ENCODE assay signal across 8 cellular contexts in the genomic region with DNA sequence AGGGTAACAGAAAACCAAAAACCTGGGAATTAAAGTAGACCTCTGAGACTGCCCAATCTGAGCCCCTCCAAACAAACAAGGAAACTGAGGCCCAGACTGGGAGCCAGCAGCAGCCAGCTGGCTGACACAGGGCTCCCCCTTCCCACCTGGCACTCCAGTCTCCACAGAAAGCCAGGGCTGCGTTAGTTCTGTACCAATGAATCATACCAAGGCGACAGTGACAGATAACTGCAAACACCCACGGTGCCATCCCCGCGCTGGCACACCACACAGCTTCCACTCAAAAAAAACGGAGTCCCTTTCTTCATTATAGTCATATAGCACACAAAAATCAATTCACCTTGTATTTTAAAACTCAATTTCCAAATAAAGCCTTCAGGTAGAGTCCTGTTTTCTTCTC. TPM values are rescaled to one million over a fixed set of nuclear protein-coding genes. Genes with fewer than 3 reads are reported as not detected.
DNase-seq lines count a peak whose midpoint lies in the region; ATAC-seq, FAIRE-seq and TF ChIP-seq lines count a peak whose summit lies in the region.

No MANE protein-coding gene starts in this region.

- no peaks in the 10 kb centered on the region for H3K27me3 Mint-ChIP-seq in activated CD8-positive, alpha-beta T cell treated with anti-CD3 and anti-CD28 coated beads for 36 hours
- H3K27me3 Mint-ChIP-seq in glutamatergic neuron (ENCODE audit: unreplicated experiment) = peaks cover 6% of the 10 kb centered on the region

- CTCF ChIA-PET in activated CD8-positive, alpha-beta T cell treated with anti-CD3 and anti-CD28 coated beads for 36 hours (lab: Charles Lee) = interaction anchor here (0.9 to 2.6 kb wide), 3 partner anchors 24 to 70 kb away, joined by 3 to 12 read pairs (median 3); no protein-coding TSS in a partner anchor

- peaks cover 2% of the 10 kb centered on the region for H3K36me3 Mint-ChIP-seq in activated CD8-positive, alpha-beta T cell treated with anti-CD3 and anti-CD28 coated beads for 36 hours (ENCODE audit: low read depth)
- H3K36me3 Mint-ChIP-seq in glutamatergic neuron (ENCODE audit: unreplicated experiment) = no peaks in the 10 kb centered on the region

- no peak for FAIRE-seq in small intestine (lab: Jason Lieb, UNC)

- H3K4me3 ChIP-seq in HAP-1 = peak overlapping the region; percentile 77
- peak overlapping the region in 1 of 2 donors; percentile 63 for H3K4me3 ChIP-seq in small intestine (ENCODE audit: low read depth in 1 of 2, low read length in 2 of 2)

- intact Hi-C loops in activated CD8-positive, alpha-beta T cell treated with anti-CD3 and anti-CD28 coated beads for 36 hours (cut with micrococcal nuclease) = no loop called here

- in situ Hi-C loops in HAP-1 (cut with MboI; ENCODE audit: low sequenced_read_pairs) = no loop called here

- no peaks in the 10 kb centered on the region for H3K27me3 ChIP-seq in HAP-1 (ENCODE audit: low read depth)
- H3K27me3 ChIP-seq in small intestine (ENCODE audit: control insufficient read depth in 2 of 2, insufficient read depth in 2 of 2, low read length in 2 of 2) = no peaks in the 10 kb centered on the region

- no peak for ATAC-seq in activated CD8-positive, alpha-beta T cell treated with anti-CD3 and anti-CD28 coated beads for 36 hours
- no peak for ATAC-seq in GM18511 (IDR thresholded peaks at IDR 0.05; ENCODE audit: unreplicated experiment)
- ATAC-seq in HG03196 (IDR thresholded peaks at IDR 0.05; ENCODE audit: unreplicated experiment) = no peak
- no peak for ATAC-seq in GM21717 (IDR thresholded peaks at IDR 0.05; ENCODE audit: unreplicated experiment)

- H3K4me3 Mint-ChIP-seq in activated CD8-positive, alpha-beta T cell treated with anti-CD3 and anti-CD28 coated beads for 36 hours = peak overlapping the region; percentile 83
- peak overlapping the region; percentile 88 for H3K4me3 Mint-ChIP-seq in glutamatergic neuron (ENCODE audit: unreplicated experiment)

- no peak for TF ChIP-seq CTCF in activated CD8-positive, alpha-beta T cell treated with anti-CD3 and anti-CD28 coated beads for 36 hours (IDR thresholded peaks at IDR 0.05)
- TF ChIP-seq CTCF in glutamatergic neuron (IDR thresholded peaks at IDR 0.05; ENCODE audit: partially characterized antibody, unreplicated experiment) = no peak
- no peak for TF ChIP-seq CTCF in GM10266 (IDR thresholded peaks at IDR 0.05; ENCODE audit: control insufficient read depth, insufficient read depth, low read depth, missing control alignments)

- H3K9me3 ChIP-seq in HAP-1 (no peaks in the 10 kb centered on the region), small intestine (ENCODE audit: control insufficient read depth, low read depth) (no peaks in the 10 kb centered on the region)

- H3K4me1 ChIP-seq in HAP-1 (peaks cover 44% of the 10 kb centered on the region), small intestine (ENCODE audit: control insufficient read depth in 2 of 2, insufficient read depth in 1 of 2, low read depth in 1 of 2, low read length in 1 of 2) (peaks cover 8 to 33% of the 10 kb centered on the region in 2 donors)

- POLR2A ChIA-PET in activated CD8-positive, alpha-beta T cell treated with anti-CD3 and anti-CD28 coated beads for 36 hours (lab: Charles Lee) = interaction anchor here (0.9 to 1.8 kb wide), 3 partner anchors 27 to 289 kb away, joined by 3 to 6 read pairs (median 3); no protein-coding TSS in a partner anchor

- DNase-seq in HAP-1 (ENCODE audit: low spot score in 2 of 2) (no peak), glutamatergic neuron (no peak), small intestine (peak; percentile 48), GM10266 (ENCODE audit: extremely low spot score) (no peak)
- DNase-seq in activated CD8-positive, alpha-beta T cell treated with anti-CD3 and anti-CD28 coated beads for 36 hours = peak; percentile 53

- peak overlapping the region; percentile 77 to 94 for H3K27ac ChIP-seq in small intestine (ENCODE audit: low read depth in 1 of 2, low read length in 1 of 2)

- peaks cover 44% of the 10 kb centered on the region for H3K4me1 Mint-ChIP-seq in activated CD8-positive, alpha-beta T cell treated with anti-CD3 and anti-CD28 coated beads for 36 hours (ENCODE audit: low read depth)
- H3K4me1 Mint-ChIP-seq in glutamatergic neuron (ENCODE audit: low read depth, unreplicated experiment) = peaks cover 10% of the 10 kb centered on the region

- no peaks in the 10 kb centered on the region for H3K9me3 Mint-ChIP-seq in activated CD8-positive, alpha-beta T cell treated with anti-CD3 and anti-CD28 coated beads for 36 hours
- H3K9me3 Mint-ChIP-seq in glutamatergic neuron (ENCODE audit: unreplicated experiment) = peaks cover 5% of the 10 kb centered on the region

- H3K36me3 ChIP-seq in HAP-1 (replicated peaks) (no peaks in the 10 kb centered on the region), small intestine (ENCODE audit: control insufficient read depth in 2 of 2, insufficient read depth in 2 of 2, low read length in 2 of 2) (no peaks in the 10 kb centered on the region)

- no peak overlapping the region for H3K27ac Mint-ChIP-seq in activated CD8-positive, alpha-beta T cell treated with anti-CD3 and anti-CD28 coated beads for 36 hours
- no peak overlapping the region for H3K27ac Mint-ChIP-seq in glutamatergic neuron (ENCODE audit: unreplicated experiment)

- 13 to 61% (median 36%) methylated on average over 6 of the region's 6 CpGs for WGBS in small intestine, 3 donors

RNA-seq across cellular contexts. Expression of a gene that starts 1.4 kb away (rescaled TPM):
- total RNA-seq in activated CD8-positive, alpha-beta T cell treated with anti-CD3 and anti-CD28 coated beads for 36 hours = 10 to 100 TPM; 17.4 to 17.6 TPM
- 3.8 TPM for total RNA-seq in glutamatergic neuron (ENCODE audit: unreplicated experiment)
- polyA plus RNA-seq in small intestine = 1 to 10 TPM; 2.2 to 5.6 (median 2.7) TPM

RNA-seq across cellular contexts. Expression of a gene that starts 33.3 kb away (rescaled TPM):
- total RNA-seq in activated CD8-positive, alpha-beta T cell treated with anti-CD3 and anti-CD28 coated beads for 36 hours = 1 to 10 TPM; 7.1 to 7.9 TPM
- 10.3 TPM for total RNA-seq in glutamatergic neuron (ENCODE audit: unreplicated experiment)
- 1 to 10 TPM; 5.1 to 7.8 (median 7.1) TPM for polyA plus RNA-seq in small intestine

RNA-seq across cellular contexts. Expression of a gene that starts 47.1 kb away (rescaled TPM):
- 1 to 10 TPM; 5.2 to 5.6 TPM for total RNA-seq in activated CD8-positive, alpha-beta T cell treated with anti-CD3 and anti-CD28 coated beads for 36 hours
- total RNA-seq in glutamatergic neuron (ENCODE audit: unreplicated experiment) = 665 TPM
- polyA plus RNA-seq in small intestine = 10 to 100 TPM; 25.4 to 94.3 (median 33.5) TPM

Comparison
In these comparisons a context has a peak if more than half of its experiments do, and no peak if none do; other contexts are left out.
1. DNase-seq: peak in activated CD8-positive, alpha-beta T cell treated with anti-CD3 and anti-CD28 coated beads for 36 hours (single experiment) and small intestine (single experiment); none in HAP-1 (0 of 2), glutamatergic neuron (single experiment) and GM10266 (single experiment).
2. RNA of a gene that starts 47.1 kb away (total RNA-seq): 665 TPM in glutamatergic neuron (single experiment); 5.2 to 5.6 TPM in activated CD8-positive, alpha-beta T cell treated with anti-CD3 and anti-CD28 coated beads for 36 hours; every median in the first group is over 100 times any median in the second.